Comparison of ENCODE assay signal across 21 cellular contexts in genomic region chr2:229899604-229900003, GRCh38. TPM values are rescaled to one million over a fixed set of nuclear protein-coding genes. Genes with fewer than 3 reads are reported as not detected.
DNase-seq lines count a peak whose midpoint lies in the region; ATAC-seq, FAIRE-seq and TF ChIP-seq lines count a peak whose summit lies in the region.
"Had no signal": no experiment of that assay in that cellular context is flagged by ENCODE, and none has a peak within 500 bp of the region (broad histone marks: within the 10 kb centered on the region; RNA-seq: fewer than 3 reads in every experiment).

No MANE protein-coding gene starts in this region.

- H3K9me3 ChIP-seq in CD8-positive, alpha-beta T cell (ENCODE audit: low read length), result no peaks in the 10 kb centered on the region
- H3K9me3 ChIP-seq in astrocyte (ENCODE audit: insufficient read depth, low read depth, low read length) (no peaks in the 10 kb centered on the region), trophoblast cell (ENCODE audit: insufficient read depth, low read depth, low read length) (no peaks in the 10 kb centered on the region)

- intact Hi-C loops in CD8-positive, alpha-beta T cell (cut with DNase I, micrococcal nuclease), result no loop called here

- H3K4me1 ChIP-seq in CD8-positive, alpha-beta T cell (ENCODE audit: insufficient read depth, low read length), result peaks cover 30% of the 10 kb centered on the region
- peaks cover 10% of the 10 kb centered on the region for H3K4me1 ChIP-seq in astrocyte (ENCODE audit: insufficient read depth, low read length)
- H3K4me1 ChIP-seq in trophoblast cell (ENCODE audit: control insufficient read depth in 1 of 2, insufficient read depth in 2 of 2, low read length in 2 of 2), result peaks cover 0 to 2% of the 10 kb centered on the region in 2 experiments

- H4K12ac ChIP-seq in trophoblast cell (ENCODE audit: low read depth, low read length), result no peak overlapping the region

- H3K9ac ChIP-seq in astrocyte (ENCODE audit: low read length), result no peak overlapping the region
- no peak overlapping the region for H3K9ac ChIP-seq in trophoblast cell (ENCODE audit: low read length)
- H3K9ac ChIP-seq: GM23248 had no signal

- H3K4me2 ChIP-seq in astrocyte (ENCODE audit: low read length), result no peak overlapping the region
- no peak overlapping the region for H3K4me2 ChIP-seq in trophoblast cell (ENCODE audit: low read length)

- H3K36me3 ChIP-seq in CD8-positive, alpha-beta T cell (ENCODE audit: insufficient read depth, low read length), result no peaks in the 10 kb centered on the region
- H3K36me3 ChIP-seq in astrocyte (ENCODE audit: insufficient read depth, low read length), result peaks cover 4% of the 10 kb centered on the region
- peaks cover 7 to 11% of the 10 kb centered on the region in 2 experiments for H3K36me3 ChIP-seq in trophoblast cell (ENCODE audit: control insufficient read depth in 1 of 2, insufficient read depth in 2 of 2, low read length in 2 of 2)

- no peak overlapping the region for H2AK5ac ChIP-seq in trophoblast cell (ENCODE audit: low read length)

- H3K27me3 ChIP-seq in CD8-positive, alpha-beta T cell (ENCODE audit: insufficient read depth, low read length), result no peaks in the 10 kb centered on the region
- no peaks in the 10 kb centered on the region for H3K27me3 ChIP-seq in astrocyte (ENCODE audit: insufficient read depth, low read length)
- H3K27me3 ChIP-seq in trophoblast cell (ENCODE audit: insufficient read depth, low read length), result no peaks in the 10 kb centered on the region

- peaks cover 85% of the 10 kb centered on the region for H4K20me1 ChIP-seq in astrocyte (ENCODE audit: insufficient read depth, low read length)

- no peaks in the 10 kb centered on the region for H3K27me3 Mint-ChIP-seq in activated naive CD8-positive, alpha-beta T cell
- H3K27me3 Mint-ChIP-seq in activated naive CD8-positive, alpha-beta T cell treated with anti-CD3 and anti-CD28 coated beads for 36 hours, result no peaks in the 10 kb centered on the region
- no peaks in the 10 kb centered on the region for H3K27me3 Mint-ChIP-seq in CD8-positive, alpha-beta T cell (ENCODE audit: low read depth)
- H3K27me3 Mint-ChIP-seq in astrocyte (ENCODE audit: low read depth, unreplicated experiment), result no peaks in the 10 kb centered on the region

- H3K4ac ChIP-seq in trophoblast cell (ENCODE audit: low read depth, low read length), result peak overlapping the region; percentile 64

- peaks cover 99% of the 10 kb centered on the region for H3K79me2 ChIP-seq in astrocyte (ENCODE audit: insufficient read depth, low read length)
- peaks cover 6% of the 10 kb centered on the region for H3K79me2 ChIP-seq in trophoblast cell (ENCODE audit: control insufficient read depth, insufficient read depth, low read length, poor library complexity)

- no peak overlapping the region for H4K8ac ChIP-seq in trophoblast cell (ENCODE audit: low read depth, low read length)

- DNase-seq in activated naive CD8-positive, alpha-beta T cell treated with anti-CD3 and anti-CD28 coated beads for 36 hours, result no peak
- no peak for DNase-seq in CD8-positive, alpha-beta T cell
- DNase-seq in astrocyte (ENCODE audit: low read depth) (no peak), trophoblast cell (no peak), caudate nucleus (lab: John Stamatoyannopoulos, UW) (no peak), 8988T (no peak)
- DNase-seq: ACHN; C1 segment of cervical spinal cord; COR-L47; DMS 273 treated with DMSO at 0.1 percent for 48 hours; GM23248; NCI-H1105 treated with DMSO at 0.1 percent for 48 hours; NCI-H1694 treated with DMSO at 0.1 percent for 48 hours; NCI-H510A; NCI-H748 treated with DMSO at 0.1 percent for 48 hours; NK-92 treated with Interleukin-12 subunit alpha and Interleukin-12 subunit beta, amount 100 ng/mL, for 24 hours had no signal

- TF ChIP-seq CTCF in CD8-positive, alpha-beta T cell (IDR thresholded peaks at IDR 0.05), result no peak
- TF ChIP-seq CTCF in astrocyte (IDR thresholded peaks at IDR 0.05; ENCODE audit: insufficient read depth, low read depth, low read length), result no peak

- no peak overlapping the region for H3K14ac ChIP-seq in trophoblast cell (ENCODE audit: low read length)

- WGBS in trophoblast cell (ENCODE audit: extremely low coverage, insufficient coverage, insufficient read length), result no CpG with 5 or more reads among the region's 3 CpGs

- no peak overlapping the region for H3K27ac ChIP-seq in CD8-positive, alpha-beta T cell (ENCODE audit: low read depth, low read length)
- H3K27ac ChIP-seq in astrocyte (ENCODE audit: low read depth, low read length) (no peak overlapping the region), trophoblast cell (ENCODE audit: low read depth, low read length) (no peak overlapping the region), caudate nucleus (ENCODE audit: low read depth, low read length) (no peak overlapping the region)
- H3K27ac ChIP-seq: GM23248 had no signal

- CTCF ChIA-PET in CD8-positive, alpha-beta T cell (lab: Charles Lee), result no interaction called here

- H3K4me1 Mint-ChIP-seq in activated naive CD8-positive, alpha-beta T cell (ENCODE audit: low read depth), result peaks cover 71% of the 10 kb centered on the region
- H3K4me1 Mint-ChIP-seq in activated naive CD8-positive, alpha-beta T cell treated with anti-CD3 and anti-CD28 coated beads for 36 hours, result peaks cover 37% of the 10 kb centered on the region
- peaks cover 71% of the 10 kb centered on the region for H3K4me1 Mint-ChIP-seq in CD8-positive, alpha-beta T cell (ENCODE audit: low read depth)
- H3K4me1 Mint-ChIP-seq in astrocyte (ENCODE audit: low read depth, unreplicated experiment), result peaks cover 19% of the 10 kb centered on the region

- no peak overlapping the region for H3K23ac ChIP-seq in trophoblast cell (ENCODE audit: low read length)

- no peak overlapping the region for H4K91ac ChIP-seq in trophoblast cell (ENCODE audit: low read depth, low read length)

- peak overlapping the region; percentile 13 for H3K27ac Mint-ChIP-seq in activated naive CD8-positive, alpha-beta T cell
- no peak overlapping the region for H3K27ac Mint-ChIP-seq in activated naive CD8-positive, alpha-beta T cell treated with anti-CD3 and anti-CD28 coated beads for 36 hours
- peak overlapping the region; percentile 53 for H3K27ac Mint-ChIP-seq in CD8-positive, alpha-beta T cell
- H3K27ac Mint-ChIP-seq in astrocyte (ENCODE audit: unreplicated experiment), result peak overlapping the region; percentile 21

- no peak overlapping the region for H2BK120ac ChIP-seq in trophoblast cell (ENCODE audit: insufficient read depth, low read length, poor library complexity)

- no peaks in the 10 kb centered on the region for H3K79me1 ChIP-seq in trophoblast cell (ENCODE audit: low read length)

- no peak overlapping the region for H2BK12ac ChIP-seq in trophoblast cell (ENCODE audit: low read length)

- H3K18ac ChIP-seq in trophoblast cell (ENCODE audit: low read length), result no peak overlapping the region

- peaks cover 6% of the 10 kb centered on the region for H3K36me3 Mint-ChIP-seq in activated naive CD8-positive, alpha-beta T cell
- H3K36me3 Mint-ChIP-seq in activated naive CD8-positive, alpha-beta T cell treated with anti-CD3 and anti-CD28 coated beads for 36 hours, result peaks cover 22% of the 10 kb centered on the region
- peaks cover 32% of the 10 kb centered on the region for H3K36me3 Mint-ChIP-seq in CD8-positive, alpha-beta T cell
- H3K36me3 Mint-ChIP-seq in astrocyte (ENCODE audit: low read depth, unreplicated experiment), result peaks cover 10% of the 10 kb centered on the region

- peak overlapping the region; percentile 8 for H3K4me3 Mint-ChIP-seq in activated naive CD8-positive, alpha-beta T cell
- H3K4me3 Mint-ChIP-seq in activated naive CD8-positive, alpha-beta T cell treated with anti-CD3 and anti-CD28 coated beads for 36 hours, result no peak overlapping the region
- H3K4me3 Mint-ChIP-seq in CD8-positive, alpha-beta T cell, result no peak overlapping the region
- no peak overlapping the region for H3K4me3 Mint-ChIP-seq in astrocyte (ENCODE audit: unreplicated experiment)

- no peak for FAIRE-seq in astrocyte (lab: Jason Lieb, UNC)
- FAIRE-seq: G401.6, RCC 7860 had no signal

- H2AFZ ChIP-seq in astrocyte (ENCODE audit: low read depth, low read length) (no peak overlapping the region), trophoblast cell (ENCODE audit: insufficient read depth, low read length, poor library complexity) (no peak overlapping the region)
- H2AFZ ChIP-seq: GM23248 had no signal

- no peaks in the 10 kb centered on the region for H3K9me3 Mint-ChIP-seq in activated naive CD8-positive, alpha-beta T cell (ENCODE audit: low read depth)
- no peaks in the 10 kb centered on the region for H3K9me3 Mint-ChIP-seq in activated naive CD8-positive, alpha-beta T cell treated with anti-CD3 and anti-CD28 coated beads for 36 hours
- H3K9me3 Mint-ChIP-seq in CD8-positive, alpha-beta T cell, result no peaks in the 10 kb centered on the region
- no peaks in the 10 kb centered on the region for H3K9me3 Mint-ChIP-seq in astrocyte (ENCODE audit: unreplicated experiment)

- no peak for ATAC-seq in CD8-positive, alpha-beta T cell
- ATAC-seq: HCT116, Right ventricle myocardium inferior had no signal

- H3K4me3 ChIP-seq in CD8-positive, alpha-beta T cell (ENCODE audit: low read depth, low read length), result no peak overlapping the region
- H3K4me3 ChIP-seq in astrocyte (ENCODE audit: insufficient read depth, low read depth, low read length) (no peak overlapping the region), trophoblast cell (ENCODE audit: low read depth, low read length) (no peak overlapping the region)
- H3K4me3 ChIP-seq: GM23248 had no signal

- no peak overlapping the region for H2BK5ac ChIP-seq in trophoblast cell (ENCODE audit: low read depth, low read length, poor library complexity)

- POLR2A ChIA-PET in CD8-positive, alpha-beta T cell (lab: Charles Lee), result no interaction called here

RNA-seq across cellular contexts. Expression of gene TRIP12, which starts 22.2 kb away (rescaled TPM):
- 100 to 1,000 TPM; 227 to 262 TPM for total RNA-seq in activated naive CD8-positive, alpha-beta T cell treated with anti-CD3 and anti-CD28 coated beads for 36 hours
- 100 to 1,000 TPM; 156 to 167 TPM for total RNA-seq in CD8-positive, alpha-beta T cell
- 366 and 379 TPM in 2 replicates for total RNA-seq in astrocyte
- 119 and 122 TPM in 2 replicates for polyA plus RNA-seq in trophoblast cell (2013)

RNA-seq across cellular contexts. Expression of gene FBXO36, which starts 22.7 kb away (rescaled TPM):
- total RNA-seq in activated naive CD8-positive, alpha-beta T cell treated with anti-CD3 and anti-CD28 coated beads for 36 hours, result 1 to 10 TPM; 1.1 to 1.3 TPM
- total RNA-seq in CD8-positive, alpha-beta T cell, result 1 to 10 TPM; 1.0 TPM
- total RNA-seq in astrocyte, result 1.9 and 2.8 TPM in 2 replicates
- 2.7 and 2.9 TPM in 2 replicates for polyA plus RNA-seq in trophoblast cell (2013)
